ENCODE assay signal across 24 cellular contexts in the genomic region with DNA sequence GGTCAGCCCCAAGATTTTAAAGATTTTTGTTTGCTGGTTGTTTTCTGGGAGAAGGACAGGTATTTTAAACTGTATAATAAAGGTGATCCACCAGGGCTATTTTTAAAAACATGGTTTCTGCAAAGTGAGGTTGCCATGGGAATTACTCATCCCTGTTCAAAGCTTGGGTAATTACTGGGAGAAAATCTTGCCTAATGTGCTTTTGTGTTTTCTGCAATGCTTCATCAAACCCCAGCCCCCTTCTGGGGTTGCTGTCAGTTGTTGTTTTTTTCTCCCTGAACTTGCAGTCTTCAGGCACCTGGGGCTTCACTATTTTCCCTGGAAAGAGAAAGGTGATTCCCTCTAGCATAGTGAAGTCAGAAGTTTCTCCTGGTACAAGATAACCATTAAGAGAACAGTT.
DNase-seq lines count a peak whose midpoint lies in the region; ATAC-seq and TF ChIP-seq lines count a peak whose summit lies in the region.
"Had no signal": no experiment of that assay in that cellular context is flagged by ENCODE, and none has a peak within 500 bp of the region (broad histone marks: within the 10 kb centered on the region; RNA-seq: fewer than 3 reads in every experiment).

No MANE protein-coding gene starts in this region.

- H3K4me1 Mint-ChIP-seq in GM23338 (peaks cover 22% of the 10 kb centered on the region), endodermal cell (peaks cover 8% of the 10 kb centered on the region)
- H3K4me1 Mint-ChIP-seq: activated naive CD4-positive, alpha-beta T cell treated with anti-CD3 and anti-CD28 coated beads, Interleukin-2, amount 10 ng/mL, durations not matched to agents 7 days and 5 days; central memory CD8-positive, alpha-beta T cell; T-cell had no signal

- no peaks in the 10 kb centered on the region for H3F3A ChIP-seq in GM23338 (replicated peaks; ENCODE audit: low read depth)

- H3K27me3 Mint-ChIP-seq in GM23338 (ENCODE audit: insufficient read depth, low read depth, poor library complexity) (peaks cover 4% of the 10 kb centered on the region), endodermal cell (ENCODE audit: insufficient read depth) (no peaks in the 10 kb centered on the region)

- no peak for TF ChIP-seq CTCF in GM23338 (conservative IDR thresholded peaks at IDR 0.05; ENCODE audit: low read depth in 2 of 2)
- no peak for TF ChIP-seq CTCF in astrocyte of the spinal cord (IDR thresholded peaks at IDR 0.05; ENCODE audit: low read depth, low read length)
- TF ChIP-seq CTCF in endodermal cell (conservative IDR thresholded peaks at IDR 0.05), result no peak

- H3K9me3 Mint-ChIP-seq in GM23338, result no peaks in the 10 kb centered on the region
- peaks cover 3% of the 10 kb centered on the region for H3K9me3 Mint-ChIP-seq in endodermal cell
- H3K9me3 Mint-ChIP-seq: activated naive CD4-positive, alpha-beta T cell treated with anti-CD3 and anti-CD28 coated beads, Interleukin-2, amount 10 ng/mL, durations not matched to agents 7 days and 5 days; activated T-cell treated with anti-CD3 and anti-CD28 coated beads, Interleukin-2, amount 50 U/mL, for 72 hours; CD4-positive, alpha-beta T cell; central memory CD8-positive, alpha-beta T cell; T-cell had no signal

- ATAC-seq in GM23338 (no peak), GM21423 (IDR thresholded peaks at IDR 0.05; ENCODE audit: unreplicated experiment) (no peak)
- ATAC-seq: activated T-cell treated with anti-CD3 and anti-CD28 coated beads, Interleukin-2, amount 50 U/mL, for 72 hours; T-cell had no signal

- no peak overlapping the region for H3K4me3 Mint-ChIP-seq in GM23338
- no peak overlapping the region for H3K4me3 Mint-ChIP-seq in endodermal cell
- H3K4me3 Mint-ChIP-seq: activated naive CD4-positive, alpha-beta T cell treated with anti-CD3 and anti-CD28 coated beads, Interleukin-2, amount 10 ng/mL, durations not matched to agents 7 days and 5 days; activated T-cell treated with anti-CD3 and anti-CD28 coated beads, Interleukin-2, amount 50 U/mL, for 72 hours; CD4-positive, alpha-beta T cell; central memory CD8-positive, alpha-beta T cell; T-cell had no signal

- no peaks in the 10 kb centered on the region for H3K9me3 ChIP-seq in endodermal cell (ENCODE audit: control insufficient read depth, low read length)
- H3K9me3 ChIP-seq: right atrium auricular region, stomach, tibial nerve had no signal

- H3K27ac Mint-ChIP-seq in GM23338 (no peak overlapping the region), endodermal cell (no peak overlapping the region)
- H3K27ac Mint-ChIP-seq: activated naive CD4-positive, alpha-beta T cell treated with anti-CD3 and anti-CD28 coated beads, Interleukin-2, amount 10 ng/mL, durations not matched to agents 7 days and 5 days; activated T-cell treated with anti-CD3 and anti-CD28 coated beads, Interleukin-2, amount 50 U/mL, for 72 hours; CD4-positive, alpha-beta T cell; T-cell had no signal

- H2AFZ ChIP-seq in GM23338, result peak overlapping the region; percentile 87; the same call in 1 of the 2 replicates

- no peak overlapping the region for H3K4me3 ChIP-seq in GM23338
- H3K4me3 ChIP-seq in astrocyte of the spinal cord (ENCODE audit: low read depth, low read length), result no peak overlapping the region
- no peak overlapping the region for H3K4me3 ChIP-seq in endodermal cell (ENCODE audit: low read length)
- H3K4me3 ChIP-seq: right atrium auricular region, stomach, tibial nerve had no signal

- H3K9ac ChIP-seq in endodermal cell (ENCODE audit: extremely low read depth, low read length, poor library complexity, severe bottlenecking), result no peak overlapping the region

- no peaks in the 10 kb centered on the region for H3K36me3 Mint-ChIP-seq in GM23338 (ENCODE audit: low read depth)
- no peaks in the 10 kb centered on the region for H3K36me3 Mint-ChIP-seq in endodermal cell (ENCODE audit: low read depth)
- H3K36me3 Mint-ChIP-seq: activated naive CD4-positive, alpha-beta T cell treated with anti-CD3 and anti-CD28 coated beads, Interleukin-2, amount 10 ng/mL, durations not matched to agents 7 days and 5 days; T-cell had no signal

- no peak overlapping the region for H3K27ac ChIP-seq in GM23338 (ENCODE audit: low read depth)
- H3K27ac ChIP-seq in endodermal cell (ENCODE audit: low read depth, low read length), result no peak overlapping the region
- H3K27ac ChIP-seq: right atrium auricular region, stomach, tibial nerve had no signal

- DNase-seq in GM23338 (ENCODE audit: low spot score), result no peak
- peak; percentile 70 for DNase-seq in NCI-H146 treated with DMSO at 0.1 percent for 48 hours (lab: John Stamatoyannopoulos, UW; ENCODE audit: unreplicated experiment)
- peak; percentile 18 for DNase-seq in astrocyte of the spinal cord (ENCODE audit: low read depth, low spot score)
- DNase-seq in left kidney (ENCODE audit: low read depth, low spot score), result peak; percentile 40
- no peak for DNase-seq in GOT3 (lab: John Stamatoyannopoulos, UW)
- no peak for DNase-seq in stimulated activated CD4-positive, alpha-beta T cell treated with anti-CD3 and anti-CD28 coated beads, Interleukin-12 subunit alpha, Interleukin-12 subunit beta, amount 100 ng/mL, for 4 hours
- no peak for DNase-seq in endodermal cell
- DNase-seq: activated naive CD4-positive, alpha-beta T cell treated with anti-CD3 and anti-CD28 coated beads, Interleukin-2, amount 10 ng/mL, durations not matched to agents 7 days and 5 days; activated T-cell treated with anti-CD3 and anti-CD28 coated beads, Interleukin-2, amount 50 U/mL, for 72 hours; anterior cingulate cortex; CD4-positive, alpha-beta T cell; foreskin melanocyte; kidney; mesendoderm; NCI-H1436; NCI-H774; OCI-M1; SHP77 treated with DMSO at 0.1 percent for 48 hours; stomach; T-cell had no signal

- H3K36me3 ChIP-seq in GM23338 (ENCODE audit: insufficient read depth) (no peaks in the 10 kb centered on the region), endodermal cell (ENCODE audit: control insufficient read depth, insufficient read depth, low read length) (no peaks in the 10 kb centered on the region)
- H3K36me3 ChIP-seq: right atrium auricular region, stomach, tibial nerve had no signal

- no peaks in the 10 kb centered on the region for H4K20me1 ChIP-seq in GM23338 (replicated peaks; ENCODE audit: insufficient read depth)

- in situ Hi-C loops in astrocyte of the spinal cord (cut with HindIII; ENCODE audit: low sequenced_read_pairs), result no loop called here

- H3K4me1 ChIP-seq in GM23338 (ENCODE audit: insufficient read depth), result peaks cover 7% of the 10 kb centered on the region
- no peaks in the 10 kb centered on the region for H3K4me1 ChIP-seq in endodermal cell (ENCODE audit: control insufficient read depth, insufficient read depth, low read length)
- H3K4me1 ChIP-seq: right atrium auricular region, stomach, tibial nerve had no signal

- H3K4me2 ChIP-seq in GM23338, result 0 out of 2 replicates have a peak overlapping the region, but pooled peaks have one; percentile 13

- H3K79me2 ChIP-seq in GM23338 (replicated peaks; ENCODE audit: insufficient read depth), result no peaks in the 10 kb centered on the region

- H3K9me2 ChIP-seq in GM23338 (ENCODE audit: insufficient read depth), result no peaks in the 10 kb centered on the region

- H3K27me3 ChIP-seq in GM23338 (ENCODE audit: insufficient read depth), result no peaks in the 10 kb centered on the region
- no peaks in the 10 kb centered on the region for H3K27me3 ChIP-seq in endodermal cell (ENCODE audit: control insufficient read depth, insufficient read depth, low read length, poor library complexity, severe bottlenecking)
- H3K27me3 ChIP-seq: right atrium auricular region, tibial nerve had no signal

TF ChIP-seq in GM23338, 12 proteins besides CTCF, POLR2A, EP300 and RAD21 (continues in another document):
- TF ChIP-seq NANOG (IDR thresholded peaks at IDR 0.05; ENCODE audit: borderline replicate concordance), result no peak
- TF ChIP-seq, protein P1, sequence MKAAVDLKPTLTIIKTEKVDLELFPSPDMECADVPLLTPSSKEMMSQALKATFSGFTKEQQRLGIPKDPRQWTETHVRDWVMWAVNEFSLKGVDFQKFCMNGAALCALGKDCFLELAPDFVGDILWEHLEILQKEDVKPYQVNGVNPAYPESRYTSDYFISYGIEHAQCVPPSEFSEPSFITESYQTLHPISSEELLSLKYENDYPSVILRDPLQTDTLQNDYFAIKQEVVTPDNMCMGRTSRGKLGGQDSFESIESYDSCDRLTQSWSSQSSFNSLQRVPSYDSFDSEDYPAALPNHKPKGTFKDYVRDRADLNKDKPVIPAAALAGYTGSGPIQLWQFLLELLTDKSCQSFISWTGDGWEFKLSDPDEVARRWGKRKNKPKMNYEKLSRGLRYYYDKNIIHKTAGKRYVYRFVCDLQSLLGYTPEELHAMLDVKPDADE (IDR thresholded peaks at IDR 0.05), result no peak
- no peak for TF ChIP-seq CREB1 (CRISPR knock-in tag; IDR thresholded peaks at IDR 0.05; ENCODE audit: low read depth)
- TF ChIP-seq, protein P2, sequence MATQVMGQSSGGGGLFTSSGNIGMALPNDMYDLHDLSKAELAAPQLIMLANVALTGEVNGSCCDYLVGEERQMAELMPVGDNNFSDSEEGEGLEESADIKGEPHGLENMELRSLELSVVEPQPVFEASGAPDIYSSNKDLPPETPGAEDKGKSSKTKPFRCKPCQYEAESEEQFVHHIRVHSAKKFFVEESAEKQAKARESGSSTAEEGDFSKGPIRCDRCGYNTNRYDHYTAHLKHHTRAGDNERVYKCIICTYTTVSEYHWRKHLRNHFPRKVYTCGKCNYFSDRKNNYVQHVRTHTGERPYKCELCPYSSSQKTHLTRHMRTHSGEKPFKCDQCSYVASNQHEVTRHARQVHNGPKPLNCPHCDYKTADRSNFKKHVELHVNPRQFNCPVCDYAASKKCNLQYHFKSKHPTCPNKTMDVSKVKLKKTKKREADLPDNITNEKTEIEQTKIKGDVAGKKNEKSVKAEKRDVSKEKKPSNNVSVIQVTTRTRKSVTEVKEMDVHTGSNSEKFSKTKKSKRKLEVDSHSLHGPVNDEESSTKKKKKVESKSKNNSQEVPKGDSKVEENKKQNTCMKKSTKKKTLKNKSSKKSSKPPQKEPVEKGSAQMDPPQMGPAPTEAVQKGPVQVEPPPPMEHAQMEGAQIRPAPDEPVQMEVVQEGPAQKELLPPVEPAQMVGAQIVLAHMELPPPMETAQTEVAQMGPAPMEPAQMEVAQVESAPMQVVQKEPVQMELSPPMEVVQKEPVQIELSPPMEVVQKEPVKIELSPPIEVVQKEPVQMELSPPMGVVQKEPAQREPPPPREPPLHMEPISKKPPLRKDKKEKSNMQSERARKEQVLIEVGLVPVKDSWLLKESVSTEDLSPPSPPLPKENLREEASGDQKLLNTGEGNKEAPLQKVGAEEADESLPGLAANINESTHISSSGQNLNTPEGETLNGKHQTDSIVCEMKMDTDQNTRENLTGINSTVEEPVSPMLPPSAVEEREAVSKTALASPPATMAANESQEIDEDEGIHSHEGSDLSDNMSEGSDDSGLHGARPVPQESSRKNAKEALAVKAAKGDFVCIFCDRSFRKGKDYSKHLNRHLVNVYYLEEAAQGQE (IDR thresholded peaks at IDR 0.05; ENCODE audit: unreplicated experiment), result no peak
- no peak for TF ChIP-seq POLR2AphosphoS5 (IDR thresholded peaks at IDR 0.05; ENCODE audit: low read depth)
- no peak for TF ChIP-seq ZNF331 (CRISPR knock-in tag; IDR thresholded peaks at IDR 0.05; ENCODE audit: low read depth)
- TF ChIP-seq EZH2phosphoT487 (IDR thresholded peaks at IDR 0.05; ENCODE audit: unreplicated experiment), result no peak
- no peak for TF ChIP-seq ZNF114 (CRISPR knock-in tag; IDR thresholded peaks at IDR 0.05)
- TF ChIP-seq STAT1 (IDR thresholded peaks at IDR 0.05; ENCODE audit: unreplicated experiment), result no peak

Comparison
In these comparisons a context has a peak if more than half of its experiments do, and no peak if none do; other contexts are left out.
1. DNase-seq: peak in NCI-H146 treated with DMSO at 0.1 percent for 48 hours (single experiment), astrocyte of the spinal cord (single experiment) and left kidney (single experiment); none in GM23338 (single experiment), GOT3 (single experiment), stimulated activated CD4-positive, alpha-beta T cell treated with anti-CD3 and anti-CD28 coated beads, Interleukin-12 subunit alpha, Interleukin-12 subunit beta, amount 100 ng/mL, for 4 hours (single experiment) and endodermal cell (single experiment).